Comparison of ENCODE assay signal across 8 cellular contexts in genomic region chr1:36109041-36109679, GRCh38. TPM values are rescaled to one million over a fixed set of nuclear protein-coding genes. Genes with fewer than 3 reads are reported as not detected.
DNase-seq lines count a peak whose midpoint lies in the region; ATAC-seq and TF ChIP-seq lines count a peak whose summit lies in the region.

No MANE protein-coding gene starts in this region.

- H3K27me3 Mint-ChIP-seq in natural killer cell treated with Interleukin-12 subunit alpha and Interleukin-12 subunit beta and Interleukin-15 and Interleukin-18, amount 100 ng/mL, for 72 hours, result no peaks in the 10 kb centered on the region

- peak; percentile 51 to 71 for ATAC-seq in natural killer cell treated with Interleukin-12 subunit alpha and Interleukin-12 subunit beta and Interleukin-15 and Interleukin-18, amount 100 ng/mL, for 72 hours
- no peak for ATAC-seq in HG03280 (IDR thresholded peaks at IDR 0.05; ENCODE audit: unreplicated experiment)

- H3K27me3 ChIP-seq in thyroid gland, result no peaks in the 10 kb centered on the region

- no peaks in the 10 kb centered on the region for H3K36me3 ChIP-seq in thyroid gland

- H3K36me3 Mint-ChIP-seq in natural killer cell treated with Interleukin-12 subunit alpha and Interleukin-12 subunit beta and Interleukin-15 and Interleukin-18, amount 100 ng/mL, for 72 hours, result no peaks in the 10 kb centered on the region

- H3K9me3 ChIP-seq in thyroid gland, result no peaks in the 10 kb centered on the region

- H3K9me3 Mint-ChIP-seq in natural killer cell treated with Interleukin-12 subunit alpha and Interleukin-12 subunit beta and Interleukin-15 and Interleukin-18, amount 100 ng/mL, for 72 hours, result no peaks in the 10 kb centered on the region

- in situ Hi-C loops in astrocyte of the cerebellum (cut with HindIII; ENCODE audit: low sequenced_read_pairs), result no loop called here
- in situ Hi-C loops in GM13976 (cut with MboI; ENCODE audit: low sequenced_read_pairs, unreplicated experiment), result loop anchor here (10.0 kb wide), 1 partner anchor 76 kb away; no protein-coding TSS in a partner anchor

- WGBS in thyroid gland, 2 donors, result 84 to 85% methylated on average over 7 to 10 of the region's 11 CpGs

- peaks cover 7 to 9% of the 10 kb centered on the region in 2 donors for H3K4me1 Mint-ChIP-seq in natural killer cell treated with Interleukin-12 subunit alpha and Interleukin-12 subunit beta and Interleukin-15 and Interleukin-18, amount 100 ng/mL, for 72 hours (ENCODE audit: low read depth in 2 of 2)

- intact Hi-C loops in thyroid gland (cut with DNase I), result no loop called here

- DNase-seq in EH (ENCODE audit: low read depth), result peak; percentile 92
- peak; percentile 61 for DNase-seq in RPMI8226
- peak; percentile 66 for DNase-seq in astrocyte of the cerebellum (ENCODE audit: low read depth)
- DNase-seq in natural killer cell treated with Interleukin-12 subunit alpha and Interleukin-12 subunit beta and Interleukin-15 and Interleukin-18, amount 100 ng/mL, for 72 hours (ENCODE audit: low spot score), result no peak
- DNase-seq in thyroid gland, result no peak
- no peak for DNase-seq in GM13976 (ENCODE audit: low spot score)
- no peak for DNase-seq in NCI-H526 (lab: John Stamatoyannopoulos, UW)

- no peak overlapping the region for H3K27ac ChIP-seq in thyroid gland

- TF ChIP-seq CTCF in astrocyte of the cerebellum (IDR thresholded peaks at IDR 0.05; ENCODE audit: low read depth, low read length, missing control alignments) (no peak), thyroid gland (IDR thresholded peaks at IDR 0.05) (no peak), GM13976 (IDR thresholded peaks at IDR 0.05; ENCODE audit: borderline replicate concordance, control extremely low read depth, extremely low read depth, insufficient read depth, missing control alignments) (no peak)

- peaks cover 0 to 6% of the 10 kb centered on the region in 2 donors for H3K4me1 ChIP-seq in thyroid gland

- H3K4me3 ChIP-seq in astrocyte of the cerebellum (ENCODE audit: low read depth, low read length) (no peak overlapping the region), thyroid gland (replicated peaks in 1 of 3) (no peak overlapping the region)

- no peak for TF ChIP-seq POLR2A in thyroid gland (IDR thresholded peaks at IDR 0.05)

- no peak overlapping the region for H3K4me3 Mint-ChIP-seq in natural killer cell treated with Interleukin-12 subunit alpha and Interleukin-12 subunit beta and Interleukin-15 and Interleukin-18, amount 100 ng/mL, for 72 hours

- peak overlapping the region in 1 of 2 donors; percentile 35 for H3K27ac Mint-ChIP-seq in natural killer cell treated with Interleukin-12 subunit alpha and Interleukin-12 subunit beta and Interleukin-15 and Interleukin-18, amount 100 ng/mL, for 72 hours

RNA-seq across cellular contexts. Expression of gene COL8A2, which starts 15.9 kb away (rescaled TPM):
- under 1 TPM in 1 of 2 donors, not detected in 1; 0.08 TPM for total RNA-seq in natural killer cell treated with Interleukin-12 subunit alpha and Interleukin-12 subunit beta and Interleukin-15 and Interleukin-18, amount 100 ng/mL, for 72 hours
- 10 to 100 TPM in 2 of 4 donors, 1 to 10 TPM in 2; 5.7 to 13.7 (median 10.1) TPM for total RNA-seq in thyroid gland

RNA-seq across cellular contexts. Expression of gene ADPRS, which starts 20.5 kb away (rescaled TPM):
- 10 to 100 TPM; 43.5 to 47.9 TPM for total RNA-seq in natural killer cell treated with Interleukin-12 subunit alpha and Interleukin-12 subunit beta and Interleukin-15 and Interleukin-18, amount 100 ng/mL, for 72 hours
- 10 to 100 TPM; 31.8 to 50.1 (median 41.7) TPM for total RNA-seq in thyroid gland

RNA-seq across cellular contexts. Expression of gene TEKT2, which starts 25.3 kb away (rescaled TPM):
- not detected for total RNA-seq in natural killer cell treated with Interleukin-12 subunit alpha and Interleukin-12 subunit beta and Interleukin-15 and Interleukin-18, amount 100 ng/mL, for 72 hours
- 1 to 10 TPM in 3 of 4 donors, under 1 TPM in 1; 0.89 to 4.0 (median 1.9) TPM for total RNA-seq in thyroid gland

RNA-seq across cellular contexts. Expression of gene TRAPPC3, which starts 40.1 kb away (rescaled TPM):
- total RNA-seq in natural killer cell treated with Interleukin-12 subunit alpha and Interleukin-12 subunit beta and Interleukin-15 and Interleukin-18, amount 100 ng/mL, for 72 hours, result 10 to 100 TPM; 58.4 to 69.2 TPM
- total RNA-seq in thyroid gland, result 100 to 1,000 TPM; 101 to 156 (median 148) TPM

RNA-seq across cellular contexts. Expression of gene MAP7D1, which starts 46.8 kb away (rescaled TPM):
- total RNA-seq in natural killer cell treated with Interleukin-12 subunit alpha and Interleukin-12 subunit beta and Interleukin-15 and Interleukin-18, amount 100 ng/mL, for 72 hours, result 100 to 1,000 TPM; 153 to 196 TPM
- total RNA-seq in thyroid gland, result 10 to 100 TPM; 63.6 to 75.0 (median 68.7) TPM

Comparison
In these comparisons a context has a peak if more than half of its experiments do, and no peak if none do; other contexts are left out.
1. DNase-seq: peak in EH (single experiment), RPMI8226 (single experiment) and astrocyte of the cerebellum (single experiment); none in natural killer cell treated with Interleukin-12 subunit alpha and Interleukin-12 subunit beta and Interleukin-15 and Interleukin-18, amount 100 ng/mL, for 72 hours (single experiment), thyroid gland (0 of 2), GM13976 (single experiment) and NCI-H526 (0 of 2).
2. RNA of gene COL8A2, which starts 15.9 kb away (total RNA-seq): 5.7 to 13.7 TPM in thyroid gland; 0.08 TPM in natural killer cell treated with Interleukin-12 subunit alpha and Interleukin-12 subunit beta and Interleukin-15 and Interleukin-18, amount 100 ng/mL, for 72 hours; every median in the first group is over 4 times any median in the second.